11 cellular contexts compared by ENCODE assay signal in genomic region chr3:23455084-23455483, GRCh38.
A peak's percentile ranks its signal among the peaks of the same experiment; 100 is the strongest.
DNase-seq lines count a peak whose midpoint lies in the region; ATAC-seq and TF ChIP-seq lines count a peak whose summit lies in the region.
"Had no signal": no experiment of that assay in that cellular context is flagged by ENCODE, and none has a peak within 500 bp of the region (broad histone marks: within the 10 kb centered on the region; RNA-seq: fewer than 3 reads in every experiment).

No MANE protein-coding gene starts in this region.

- H3K4me3 ChIP-seq in PC-9 (no peak overlapping the region), fibroblast of lung (replicated peaks in 1 of 4; ENCODE audit: control extremely low read depth in 1 of 4, insufficient read depth in 1 of 4, low read depth in 3 of 4, low read length in 4 of 4) (no peak overlapping the region)

- TF ChIP-seq POLR2A in erythroblast (IDR thresholded peaks at IDR 0.05; ENCODE audit: low read length) = no peak

- H3K9me2 ChIP-seq in PC-9 (ENCODE audit: insufficient read depth) = no peaks in the 10 kb centered on the region

- H3K4me1 ChIP-seq in PC-9 (replicated peaks; ENCODE audit: insufficient read depth) = peaks cover 17% of the 10 kb centered on the region
- H3K4me1 ChIP-seq in fibroblast of lung (ENCODE audit: control insufficient read depth, extremely low read depth, insufficient read depth, low read length) = peaks cover 2% of the 10 kb centered on the region
- H3K4me1 ChIP-seq: BE2C had no signal

- no peak overlapping the region for H2AFZ ChIP-seq in PC-9
- no peak overlapping the region for H2AFZ ChIP-seq in fibroblast of lung (ENCODE audit: low read length)

- H3K9me3 ChIP-seq in PC-9 (ENCODE audit: insufficient read depth, low read depth) = peaks cover 8% of the 10 kb centered on the region; the same call in 1 of the 2 replicates
- H3K9me3 ChIP-seq in fibroblast of lung (ENCODE audit: control insufficient read depth, insufficient read depth, low read depth, low read length) = no peaks in the 10 kb centered on the region
- H3K9me3 ChIP-seq: BE2C had no signal

- CTCF ChIA-PET in PC-9 (lab: Charles Lee) = no interaction called here
- CTCF ChIA-PET in activated CD8-positive, alpha-beta memory T cell treated with anti-CD3 and anti-CD28 coated beads, Interleukin-2, amount 10 ng/mL, durations not matched to agents 7 days and 5 days (lab: Charles Lee) = no interaction called here

- no peak overlapping the region for H3K27ac ChIP-seq in PC-9
- H3K27ac ChIP-seq in fibroblast of lung (ENCODE audit: insufficient read depth, low read length) = no peak overlapping the region

- no peaks in the 10 kb centered on the region for H3K36me3 ChIP-seq in PC-9 (ENCODE audit: low read depth)
- no peaks in the 10 kb centered on the region for H3K36me3 ChIP-seq in fibroblast of lung (ENCODE audit: control insufficient read depth, insufficient read depth, low read length)
- H3K36me3 ChIP-seq: BE2C had no signal

- H3K9me3 Mint-ChIP-seq in activated CD8-positive, alpha-beta memory T cell treated with anti-CD3 and anti-CD28 coated beads, Interleukin-2, amount 10 ng/mL, durations not matched to agents 7 days and 5 days (ENCODE audit: low read depth) = peaks cover 3% of the 10 kb centered on the region

- H4K20me1 ChIP-seq in PC-9 (ENCODE audit: insufficient read depth) (no peaks in the 10 kb centered on the region), fibroblast of lung (ENCODE audit: control insufficient read depth, extremely low read depth, insufficient read depth, low read length) (no peaks in the 10 kb centered on the region)

- DNase-seq in Right ventricle myocardium inferior (ENCODE audit: missing footprints) = no peak
- DNase-seq in cardiac septum (ENCODE audit: low spot score) = no peak
- DNase-seq in PC-9 = peak; percentile 8 to 60
- peak; percentile 87 to 89 for DNase-seq in fibroblast of lung (ENCODE audit: low read depth in 2 of 2)
- DNase-seq in stromal cell of bone marrow (ENCODE audit: low read depth) = peak; percentile 69
- no peak for DNase-seq in activated CD8-positive, alpha-beta memory T cell treated with anti-CD3 and anti-CD28 coated beads, Interleukin-2, amount 10 ng/mL, durations not matched to agents 7 days and 5 days
- DNase-seq in erythroblast (lab: John Stamatoyannopoulos, UW) = no peak
- DNase-seq: BE2C, NCI-H526 treated with DMSO at 0.1 percent for 48 hours had no signal

- H3K4me1 Mint-ChIP-seq in activated CD8-positive, alpha-beta memory T cell treated with anti-CD3 and anti-CD28 coated beads, Interleukin-2, amount 10 ng/mL, durations not matched to agents 7 days and 5 days = no peaks in the 10 kb centered on the region
- H3K4me1 Mint-ChIP-seq: activated T-helper 17 cell treated with anti-CD3 and anti-CD28 coated beads, Interleukin-2, amount 50 U/mL, for 72 hours had no signal

- no peak overlapping the region for H3K27ac Mint-ChIP-seq in activated CD8-positive, alpha-beta memory T cell treated with anti-CD3 and anti-CD28 coated beads, Interleukin-2, amount 10 ng/mL, durations not matched to agents 7 days and 5 days
- H3K27ac Mint-ChIP-seq: activated T-helper 17 cell treated with anti-CD3 and anti-CD28 coated beads, Interleukin-2, amount 50 U/mL, for 72 hours had no signal

- no peak overlapping the region for H3K9ac ChIP-seq in fibroblast of lung (ENCODE audit: insufficient read depth, low read length)

- intact Hi-C loops in Right ventricle myocardium inferior (cut with DNase I) (no loop called here), cardiac septum (cut with DNase I) (loop anchor here (10.0 kb wide), 1 partner anchor 250 kb away; the partner anchor contains the start of gene UBE2E2), PC-9 (cut with micrococcal nuclease; ENCODE audit: unreplicated experiment) (no loop called here)

- no TSS peak for BruUV-seq in PC-9 (replicated peaks; lab: Mats Ljungman, UMichigan)

- ATAC-seq in Right ventricle myocardium inferior (peak; percentile 54), HG02840 (IDR thresholded peaks at IDR 0.05; ENCODE audit: low FRiP score, unreplicated experiment) (no peak)
- no peak for ATAC-seq in activated CD8-positive, alpha-beta memory T cell treated with anti-CD3 and anti-CD28 coated beads, Interleukin-2, amount 10 ng/mL, durations not matched to agents 7 days and 5 days
- ATAC-seq: activated T-helper 17 cell treated with anti-CD3 and anti-CD28 coated beads, Interleukin-2, amount 50 U/mL, for 72 hours had no signal

- no peaks in the 10 kb centered on the region for H3K36me3 Mint-ChIP-seq in activated CD8-positive, alpha-beta memory T cell treated with anti-CD3 and anti-CD28 coated beads, Interleukin-2, amount 10 ng/mL, durations not matched to agents 7 days and 5 days

- H3K79me2 ChIP-seq in PC-9 (ENCODE audit: low read depth) = no peaks in the 10 kb centered on the region
- H3K79me2 ChIP-seq in fibroblast of lung (ENCODE audit: control insufficient read depth, insufficient read depth, low read length) = no peaks in the 10 kb centered on the region

- peaks cover 3% of the 10 kb centered on the region; the same call in 1 of the 2 replicates for H3F3A ChIP-seq in PC-9 (ENCODE audit: insufficient read depth, low read depth)

- POLR2A ChIA-PET in PC-9 (lab: Charles Lee; ENCODE audit: unreplicated experiment) = no interaction called here

- H3K4me3 Mint-ChIP-seq in activated CD8-positive, alpha-beta memory T cell treated with anti-CD3 and anti-CD28 coated beads, Interleukin-2, amount 10 ng/mL, durations not matched to agents 7 days and 5 days = no peak overlapping the region
- H3K4me3 Mint-ChIP-seq: activated T-helper 17 cell treated with anti-CD3 and anti-CD28 coated beads, Interleukin-2, amount 50 U/mL, for 72 hours had no signal

- TF ChIP-seq CTCF in PC-9 (conservative IDR thresholded peaks at IDR 0.05) = no peak
- TF ChIP-seq CTCF in fibroblast of lung (conservative IDR thresholded peaks at IDR 0.05 in 1 of 2, IDR thresholded peaks at IDR 0.05 in 1 of 2; ENCODE audit: low read depth in 1 of 2, low read length in 2 of 2) = no peak

- no peaks in the 10 kb centered on the region for H3K27me3 Mint-ChIP-seq in activated CD8-positive, alpha-beta memory T cell treated with anti-CD3 and anti-CD28 coated beads, Interleukin-2, amount 10 ng/mL, durations not matched to agents 7 days and 5 days
- H3K27me3 Mint-ChIP-seq: activated T-helper 17 cell treated with anti-CD3 and anti-CD28 coated beads, Interleukin-2, amount 50 U/mL, for 72 hours had no signal

- H3K4me2 ChIP-seq in PC-9 (no peak overlapping the region), fibroblast of lung (ENCODE audit: extremely low read depth, insufficient read depth, low read length) (no peak overlapping the region)

- H3K27me3 ChIP-seq in PC-9 (ENCODE audit: insufficient read depth, low read depth) = no peaks in the 10 kb centered on the region
- H3K27me3 ChIP-seq in fibroblast of lung (ENCODE audit: control insufficient read depth, insufficient read depth, low read length) = no peaks in the 10 kb centered on the region
- H3K27me3 ChIP-seq: BE2C had no signal

Comparison
In these comparisons a context has a peak if more than half of its experiments do, and no peak if none do; other contexts are left out.
1. DNase-seq: peak in PC-9 (2 of 2), fibroblast of lung (2 of 2) and stromal cell of bone marrow (single experiment); none in Right ventricle myocardium inferior (single experiment), cardiac septum (single experiment), activated CD8-positive, alpha-beta memory T cell treated with anti-CD3 and anti-CD28 coated beads, Interleukin-2, amount 10 ng/mL, durations not matched to agents 7 days and 5 days (single experiment) and erythroblast (0 of 2).